2 cellular contexts compared by ENCODE assay signal in the genomic region with DNA sequence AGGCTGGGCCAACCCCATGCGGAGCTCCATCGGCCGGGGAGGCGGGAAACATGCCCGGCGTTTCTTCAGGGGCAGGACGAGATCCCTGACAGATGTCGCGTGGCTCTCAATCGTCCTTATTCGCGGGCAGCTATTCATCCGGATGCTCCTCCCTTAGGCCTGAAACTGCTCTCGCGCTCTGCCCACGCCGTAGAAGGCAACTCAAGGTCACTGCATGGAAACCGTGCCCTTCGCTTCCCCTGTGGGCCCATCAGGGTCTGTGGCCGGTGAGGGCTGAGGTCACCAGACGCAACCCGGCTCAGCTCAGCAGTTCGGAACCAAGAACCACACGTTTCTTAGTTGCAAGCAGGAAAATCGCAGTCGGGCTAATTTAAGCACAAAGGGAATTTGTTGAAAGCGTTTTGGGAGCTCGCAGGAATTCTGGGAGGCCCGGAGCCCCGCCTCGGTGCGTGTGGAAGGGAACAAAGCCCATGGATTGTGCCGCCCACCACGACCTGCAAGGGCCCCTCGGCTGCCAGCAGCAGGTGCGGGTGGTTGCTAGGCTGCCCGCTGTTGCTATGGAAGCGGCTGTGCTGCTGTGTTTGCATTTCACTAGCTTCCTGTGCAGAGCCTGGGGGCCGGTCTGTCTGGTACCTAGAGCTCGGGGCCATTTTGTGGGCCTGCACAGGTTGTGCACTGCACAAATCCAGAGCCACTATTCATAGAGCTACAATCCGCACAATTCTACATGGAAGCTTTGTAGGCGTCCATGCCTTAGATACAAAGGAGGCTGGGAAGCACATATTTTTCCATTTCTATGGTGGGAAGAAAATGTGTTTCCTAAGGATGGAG.
TF ChIP-seq lines count a peak whose summit lies in the region.

No MANE protein-coding gene starts in this region.

TF ChIP-seq in SK-N-SH, 30 proteins besides CTCF, POLR2A, EP300 and RAD21 (continued from another document):
- TF ChIP-seq, protein P1, sequence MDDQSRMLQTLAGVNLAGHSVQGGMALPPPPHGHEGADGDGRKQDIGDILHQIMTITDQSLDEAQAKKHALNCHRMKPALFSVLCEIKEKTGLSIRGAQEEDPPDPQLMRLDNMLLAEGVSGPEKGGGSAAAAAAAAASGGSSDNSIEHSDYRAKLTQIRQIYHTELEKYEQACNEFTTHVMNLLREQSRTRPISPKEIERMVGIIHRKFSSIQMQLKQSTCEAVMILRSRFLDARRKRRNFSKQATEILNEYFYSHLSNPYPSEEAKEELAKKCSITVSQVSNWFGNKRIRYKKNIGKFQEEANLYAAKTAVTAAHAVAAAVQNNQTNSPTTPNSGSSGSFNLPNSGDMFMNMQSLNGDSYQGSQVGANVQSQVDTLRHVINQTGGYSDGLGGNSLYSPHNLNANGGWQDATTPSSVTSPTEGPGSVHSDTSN (IDR thresholded peaks at IDR 0.05): no peak
- TF ChIP-seq RXRA (IDR thresholded peaks at IDR 0.05; ENCODE audit: borderline replicate concordance, low read depth): no peak
- TF ChIP-seq RCOR1 (IDR thresholded peaks at IDR 0.05; ENCODE audit: low read length): no peak
- no peak for TF ChIP-seq NFIC (IDR thresholded peaks at IDR 0.05; ENCODE audit: borderline replicate concordance)
- no peak for TF ChIP-seq FOXM1 (IDR thresholded peaks at IDR 0.05; ENCODE audit: low read depth)
- TF ChIP-seq POLR2AphosphoS5 (IDR thresholded peaks at IDR 0.05; ENCODE audit: low read depth, low read length): no peak
- no peak for TF ChIP-seq MXI1 (IDR thresholded peaks at IDR 0.05; ENCODE audit: low read depth, low read length)
- no peak for TF ChIP-seq ELF1 (IDR thresholded peaks at IDR 0.05)

TF ChIP-seq in SK-N-SH treated with all-trans-retinoic acid at 6 μM for 48 hours, 23 proteins besides CTCF, POLR2A, EP300 and RAD21 (continued from another document):
- TF ChIP-seq, protein P2, sequence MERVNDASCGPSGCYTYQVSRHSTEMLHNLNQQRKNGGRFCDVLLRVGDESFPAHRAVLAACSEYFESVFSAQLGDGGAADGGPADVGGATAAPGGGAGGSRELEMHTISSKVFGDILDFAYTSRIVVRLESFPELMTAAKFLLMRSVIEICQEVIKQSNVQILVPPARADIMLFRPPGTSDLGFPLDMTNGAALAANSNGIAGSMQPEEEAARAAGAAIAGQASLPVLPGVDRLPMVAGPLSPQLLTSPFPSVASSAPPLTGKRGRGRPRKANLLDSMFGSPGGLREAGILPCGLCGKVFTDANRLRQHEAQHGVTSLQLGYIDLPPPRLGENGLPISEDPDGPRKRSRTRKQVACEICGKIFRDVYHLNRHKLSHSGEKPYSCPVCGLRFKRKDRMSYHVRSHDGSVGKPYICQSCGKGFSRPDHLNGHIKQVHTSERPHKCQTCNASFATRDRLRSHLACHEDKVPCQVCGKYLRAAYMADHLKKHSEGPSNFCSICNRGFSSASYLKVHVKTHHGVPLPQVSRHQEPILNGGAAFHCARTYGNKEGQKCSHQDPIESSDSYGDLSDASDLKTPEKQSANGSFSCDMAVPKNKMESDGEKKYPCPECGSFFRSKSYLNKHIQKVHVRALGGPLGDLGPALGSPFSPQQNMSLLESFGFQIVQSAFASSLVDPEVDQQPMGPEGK (CRISPR knock-in tag; IDR thresholded peaks at IDR 0.05; ENCODE audit: borderline replicate concordance): no peak
- TF ChIP-seq SNAI2 (CRISPR knock-in tag; IDR thresholded peaks at IDR 0.05): no peak
- TF ChIP-seq ZNF8 (CRISPR knock-in tag; IDR thresholded peaks at IDR 0.05): no peak
- no peak for TF ChIP-seq ZC3H10 (CRISPR knock-in tag; IDR thresholded peaks at IDR 0.05)
- no peak for TF ChIP-seq PPARA (CRISPR knock-in tag; IDR thresholded peaks at IDR 0.05; ENCODE audit: borderline replicate concordance)
- TF ChIP-seq, protein P3, sequence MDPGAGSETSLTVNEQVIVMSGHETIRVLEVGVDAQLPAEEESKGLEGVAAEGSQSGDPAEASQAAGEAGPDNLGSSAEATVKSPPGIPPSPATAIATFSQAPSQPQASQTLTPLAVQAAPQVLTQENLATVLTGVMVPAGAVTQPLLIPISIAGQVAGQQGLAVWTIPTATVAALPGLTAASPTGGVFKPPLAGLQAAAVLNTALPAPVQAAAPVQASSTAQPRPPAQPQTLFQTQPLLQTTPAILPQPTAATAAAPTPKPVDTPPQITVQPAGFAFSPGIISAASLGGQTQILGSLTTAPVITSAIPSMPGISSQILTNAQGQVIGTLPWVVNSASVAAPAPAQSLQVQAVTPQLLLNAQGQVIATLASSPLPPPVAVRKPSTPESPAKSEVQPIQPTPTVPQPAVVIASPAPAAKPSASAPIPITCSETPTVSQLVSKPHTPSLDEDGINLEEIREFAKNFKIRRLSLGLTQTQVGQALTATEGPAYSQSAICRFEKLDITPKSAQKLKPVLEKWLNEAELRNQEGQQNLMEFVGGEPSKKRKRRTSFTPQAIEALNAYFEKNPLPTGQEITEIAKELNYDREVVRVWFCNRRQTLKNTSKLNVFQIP (CRISPR knock-in tag; IDR thresholded peaks at IDR 0.05; ENCODE audit: borderline replicate concordance, low read depth): no peak
- no peak for TF ChIP-seq ZNF70 (CRISPR knock-in tag; IDR thresholded peaks at IDR 0.05)
- TF ChIP-seq ZNF565 (CRISPR knock-in tag; conservative IDR thresholded peaks at IDR 0.05; ENCODE audit: low read depth): no peak
- no peak for TF ChIP-seq OSR1 (CRISPR knock-in tag; IDR thresholded peaks at IDR 0.05)
- no peak for TF ChIP-seq TOX (CRISPR knock-in tag; IDR thresholded peaks at IDR 0.05; ENCODE audit: borderline replicate concordance)
- TF ChIP-seq, protein P4, sequence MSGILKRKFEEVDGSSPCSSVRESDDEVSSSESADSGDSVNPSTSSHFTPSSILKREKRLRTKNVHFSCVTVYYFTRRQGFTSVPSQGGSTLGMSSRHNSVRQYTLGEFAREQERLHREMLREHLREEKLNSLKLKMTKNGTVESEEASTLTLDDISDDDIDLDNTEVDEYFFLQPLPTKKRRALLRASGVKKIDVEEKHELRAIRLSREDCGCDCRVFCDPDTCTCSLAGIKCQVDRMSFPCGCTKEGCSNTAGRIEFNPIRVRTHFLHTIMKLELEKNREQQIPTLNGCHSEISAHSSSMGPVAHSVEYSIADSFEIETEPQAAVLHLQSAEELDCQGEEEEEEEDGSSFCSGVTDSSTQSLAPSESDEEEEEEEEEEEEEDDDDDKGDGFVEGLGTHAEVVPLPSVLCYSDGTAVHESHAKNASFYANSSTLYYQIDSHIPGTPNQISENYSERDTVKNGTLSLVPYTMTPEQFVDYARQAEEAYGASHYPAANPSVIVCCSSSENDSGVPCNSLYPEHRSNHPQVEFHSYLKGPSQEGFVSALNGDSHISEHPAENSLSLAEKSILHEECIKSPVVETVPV (CRISPR knock-in tag; IDR thresholded peaks at IDR 0.05): no peak
- no peak for TF ChIP-seq BACH2 (CRISPR knock-in tag; IDR thresholded peaks at IDR 0.05; ENCODE audit: borderline replicate concordance)
- TF ChIP-seq CSDC2 (CRISPR knock-in tag; IDR thresholded peaks at IDR 0.05): no peak
- TF ChIP-seq ARNTL (CRISPR knock-in tag; IDR thresholded peaks at IDR 0.05; ENCODE audit: borderline replicate concordance, low read depth): no peak
- no peak for TF ChIP-seq TCF4 (CRISPR knock-in tag; IDR thresholded peaks at IDR 0.05; ENCODE audit: borderline replicate concordance)
